8 cellular contexts compared by ENCODE assay signal in the genomic region with DNA sequence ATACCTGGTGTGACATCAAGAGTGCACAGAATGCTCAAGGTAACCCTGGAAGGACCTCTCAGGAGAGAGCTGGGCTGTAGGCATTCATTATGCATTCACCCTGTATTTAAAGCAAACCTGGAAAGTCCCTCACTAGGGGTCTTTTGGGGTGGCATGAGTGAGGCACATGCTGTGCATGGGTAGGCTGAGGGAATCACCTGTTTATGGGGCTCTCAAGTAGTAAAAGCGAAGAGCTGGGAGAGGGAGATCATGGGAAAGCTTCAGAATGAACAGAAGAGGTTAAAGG.
A peak's percentile ranks its signal among the peaks of the same experiment; 100 is the strongest.
DNase-seq lines count a peak whose midpoint lies in the region; ATAC-seq, FAIRE-seq and TF ChIP-seq lines count a peak whose summit lies in the region.

No MANE protein-coding gene starts in this region.

- no peaks in the 10 kb centered on the region for H3K79me2 ChIP-seq in DND-41 (ENCODE audit: insufficient read depth, low read length)

- ATAC-seq in DND-41 (ENCODE audit: insufficient read depth, low read depth), result no peak
- ATAC-seq in GM18909 (IDR thresholded peaks at IDR 0.05; ENCODE audit: poor library complexity, unreplicated experiment), result no peak

- H3K9ac ChIP-seq in DND-41 (ENCODE audit: low read depth, low read length), result peak overlapping the region; percentile 47; the same call in 1 of the 2 replicates
- H3K9ac ChIP-seq in rectal smooth muscle tissue (ENCODE audit: low read length), result peak overlapping the region; percentile 82

- H3K9me3 ChIP-seq in DND-41 (ENCODE audit: insufficient read depth, low read length, severe bottlenecking), result no peaks in the 10 kb centered on the region

- 0 out of 2 replicates have a peak, but pooled peaks cover 2% of the 10 kb centered on the region for H4K20me1 ChIP-seq in DND-41 (ENCODE audit: insufficient read depth, low read length)

- H3K4me1 ChIP-seq in DND-41 (ENCODE audit: insufficient read depth, low read length) (peaks cover 29% of the 10 kb centered on the region), rectal smooth muscle tissue (ENCODE audit: control insufficient read depth, insufficient read depth, low read length) (peaks cover 19% of the 10 kb centered on the region)

- no peak overlapping the region for H2AFZ ChIP-seq in DND-41 (ENCODE audit: low read depth, low read length)

- TF ChIP-seq CTCF in DND-41 (IDR thresholded peaks at IDR 0.05; ENCODE audit: borderline replicate concordance, extremely low read depth, low read length, poor library complexity, severe bottlenecking), result no peak
- no peak for TF ChIP-seq CTCF in VCaP (conservative IDR thresholded peaks at IDR 0.05)
- TF ChIP-seq CTCF in fibroblast of pulmonary artery (IDR thresholded peaks at IDR 0.05; ENCODE audit: low read length, missing control alignments), result no peak

- no peak for FAIRE-seq in GM19239 (lab: Jason Lieb, UNC)

- no peak overlapping the region for H3K27ac ChIP-seq in DND-41 (ENCODE audit: low read length)
- H3K27ac ChIP-seq in VCaP, result peak overlapping the region; percentile 100
- H3K27ac ChIP-seq in rectal smooth muscle tissue (ENCODE audit: low read depth, low read length), result peak overlapping the region; percentile 70

- H3K27me3 ChIP-seq in DND-41 (ENCODE audit: insufficient read depth, low read length, poor library complexity) (peaks cover 41% of the 10 kb centered on the region), rectal smooth muscle tissue (ENCODE audit: control insufficient read depth, insufficient read depth, low read length) (peaks cover 6% of the 10 kb centered on the region)

- no peaks in the 10 kb centered on the region for H3K36me3 ChIP-seq in DND-41 (ENCODE audit: insufficient read depth, low read length)
- peaks cover 12% of the 10 kb centered on the region for H3K36me3 ChIP-seq in rectal smooth muscle tissue (ENCODE audit: control insufficient read depth, insufficient read depth, low read length)

- peak overlapping the region; percentile 80 for H3K4me2 ChIP-seq in DND-41 (ENCODE audit: insufficient read depth, low read length)

- DNase-seq in DND-41 (no peak), fibroblast of pulmonary artery (ENCODE audit: low read depth) (no peak), COLO668 (lab: John Stamatoyannopoulos, UW; ENCODE audit: unreplicated experiment) (no peak), GM19239 (ENCODE audit: insufficient read length, low spot score) (no peak), SHP77 (lab: John Stamatoyannopoulos, UW) (no peak)

- H3K4me3 ChIP-seq in DND-41 (ENCODE audit: low read depth in 1 of 2, low read length in 2 of 2) (peak overlapping the region in 1 of 2 experiments; percentile 54; a peak in 1 of 4 replicates), fibroblast of pulmonary artery (replicated peaks; ENCODE audit: low read depth, low read length) (peak overlapping the region; percentile 77), rectal smooth muscle tissue (ENCODE audit: low read length) (peak overlapping the region; percentile 70)
